Comparison of ENCODE assay signal across 23 cellular contexts in genomic region chr6:21137708-21138358, GRCh38.
DNase-seq lines count a peak whose midpoint lies in the region; ATAC-seq, FAIRE-seq and TF ChIP-seq lines count a peak whose summit lies in the region.
"Had no signal": no experiment of that assay in that cellular context is flagged by ENCODE, and none has a peak within 500 bp of the region (broad histone marks: within the 10 kb centered on the region; RNA-seq: fewer than 3 reads in every experiment).

No MANE protein-coding gene starts in this region.

- H3K36me3 ChIP-seq in HEK293 (ENCODE audit: control insufficient read depth in 2 of 2, insufficient read depth in 1 of 2, low read length in 2 of 2) = no peaks in the 10 kb centered on the region
- no peaks in the 10 kb centered on the region for H3K36me3 ChIP-seq in K562 (ENCODE audit: control insufficient read depth, insufficient read depth, low read length)
- H3K36me3 ChIP-seq in uterus = no peaks in the 10 kb centered on the region
- H3K36me3 ChIP-seq in gastroesophageal sphincter = no peaks in the 10 kb centered on the region
- H3K36me3 ChIP-seq: prostate gland, stomach had no signal

- H3K27me3 Mint-ChIP-seq in activated naive CD4-positive, alpha-beta T cell treated with anti-CD3 and anti-CD28 coated beads for 36 hours (ENCODE audit: low read depth) = no peaks in the 10 kb centered on the region
- H3K27me3 Mint-ChIP-seq: B cell; dendritic cell treated with granulocyte-macrophage colony-stimulating factor and Interleukin-4, amounts not matched to agents 40 ng/mL and 50 ng/mL, for 4 days; natural killer cell treated with Interleukin-12 subunit alpha and Interleukin-12 subunit beta and Interleukin-15 and Interleukin-18, amount 100 ng/mL, for 72 hours had no signal

- H3K27ac ChIP-seq in HEK293 (ENCODE audit: extremely low read depth, low read depth, low read length) (no peak overlapping the region), K562 (ENCODE audit: extremely low read depth, low read depth, low read length) (no peak overlapping the region), uterus (peak overlapping the region; percentile 8 to 45), gastroesophageal sphincter (no peak overlapping the region)
- H3K27ac ChIP-seq: prostate gland, stomach had no signal

- H3K9me3 Mint-ChIP-seq in activated naive CD4-positive, alpha-beta T cell treated with anti-CD3 and anti-CD28 coated beads for 36 hours = no peaks in the 10 kb centered on the region
- H3K9me3 Mint-ChIP-seq: dendritic cell treated with granulocyte-macrophage colony-stimulating factor and Interleukin-4, amounts not matched to agents 40 ng/mL and 50 ng/mL, for 4 days; natural killer cell treated with Interleukin-12 subunit alpha and Interleukin-12 subunit beta and Interleukin-15 and Interleukin-18, amount 100 ng/mL, for 72 hours had no signal

- CTCF ChIA-PET in HEK293 (lab: Yijun Ruan, JAX) (no interaction called here), K562 (lab: Yijun Ruan, JAX; ENCODE audit: low intra/inter-chr PET ratio) (no interaction called here)
- CTCF ChIA-PET in activated naive CD4-positive, alpha-beta T cell treated with anti-CD3 and anti-CD28 coated beads for 36 hours (lab: Charles Lee) = no interaction called here

- no peaks in the 10 kb centered on the region for H4K20me1 ChIP-seq in K562 (replicated peaks; ENCODE audit: control insufficient read depth, insufficient read depth, low read length)

- no peaks in the 10 kb centered on the region for H3K9me1 ChIP-seq in K562 (ENCODE audit: control insufficient read depth, insufficient read depth, low read length)

- TF ChIP-seq EP300 in K562 (IDR thresholded peaks at IDR 0.05; ENCODE audit: low read length) (no peak), gastroesophageal sphincter (IDR thresholded peaks at IDR 0.05) (no peak)

- FAIRE-seq in K562 (lab: Jason Lieb, UNC) = no peak
- FAIRE-seq: bronchial epithelial cell, GM18507 had no signal

- TF ChIP-seq POLR2A in K562 (conservative IDR thresholded peaks at IDR 0.05) (no peak), uterus (IDR thresholded peaks at IDR 0.05) (no peak), gastroesophageal sphincter (IDR thresholded peaks at IDR 0.05) (no peak)

- H3K79me2 ChIP-seq in K562 (ENCODE audit: control insufficient read depth, insufficient read depth, low read length) = no peaks in the 10 kb centered on the region

- H3K4me2 ChIP-seq in K562 (ENCODE audit: insufficient read depth, low read length) = no peak overlapping the region

- no peaks in the 10 kb centered on the region for H3K27me3 ChIP-seq in K562 (ENCODE audit: control insufficient read depth in 2 of 2, insufficient read depth in 2 of 2, low read length in 2 of 2)
- H3K27me3 ChIP-seq in uterus = no peaks in the 10 kb centered on the region
- no peaks in the 10 kb centered on the region for H3K27me3 ChIP-seq in gastroesophageal sphincter
- H3K27me3 ChIP-seq: stomach had no signal

- ATAC-seq in K562 (no peak), gastroesophageal sphincter (no peak)
- ATAC-seq: natural killer cell treated with Interleukin-12 subunit alpha and Interleukin-12 subunit beta and Interleukin-15 and Interleukin-18, amount 100 ng/mL, for 72 hours had no signal

- no peak overlapping the region for H3K4me3 Mint-ChIP-seq in activated naive CD4-positive, alpha-beta T cell treated with anti-CD3 and anti-CD28 coated beads for 36 hours
- H3K4me3 Mint-ChIP-seq: B cell; dendritic cell treated with granulocyte-macrophage colony-stimulating factor and Interleukin-4, amounts not matched to agents 40 ng/mL and 50 ng/mL, for 4 days; natural killer cell treated with Interleukin-12 subunit alpha and Interleukin-12 subunit beta and Interleukin-15 and Interleukin-18, amount 100 ng/mL, for 72 hours had no signal

- POLR2A ChIA-PET in HEK293 (lab: Yijun Ruan, JAX) = no interaction called here
- POLR2A ChIA-PET in K562 (lab: Yijun Ruan, JAX) = interaction anchor here (1.4 kb wide), 1 partner anchor 14 kb away, joined by 3 read pairs; no protein-coding TSS in a partner anchor

- TF ChIP-seq RAD21 in K562 (CRISPR knock-in tag; conservative IDR thresholded peaks at IDR 0.05 in 1 of 2, IDR thresholded peaks at IDR 0.05 in 1 of 2) = no peak

- no peak overlapping the region for H3K4me3 ChIP-seq in HEK293 (ENCODE audit: low read depth, low read length)
- H3K4me3 ChIP-seq in K562 = no peak overlapping the region
- no peak overlapping the region for H3K4me3 ChIP-seq in uterus
- no peak overlapping the region for H3K4me3 ChIP-seq in gastroesophageal sphincter
- H3K4me3 ChIP-seq: prostate gland, skin epidermis, stomach had no signal

- peaks cover 13% of the 10 kb centered on the region for H3K36me3 Mint-ChIP-seq in activated naive CD4-positive, alpha-beta T cell treated with anti-CD3 and anti-CD28 coated beads for 36 hours (ENCODE audit: low read depth)

- no peak overlapping the region for H3K27ac Mint-ChIP-seq in activated naive CD4-positive, alpha-beta T cell treated with anti-CD3 and anti-CD28 coated beads for 36 hours
- H3K27ac Mint-ChIP-seq: B cell; dendritic cell treated with granulocyte-macrophage colony-stimulating factor and Interleukin-4, amounts not matched to agents 40 ng/mL and 50 ng/mL, for 4 days; natural killer cell treated with Interleukin-12 subunit alpha and Interleukin-12 subunit beta and Interleukin-15 and Interleukin-18, amount 100 ng/mL, for 72 hours had no signal

- in situ Hi-C loops in K562 (cut with MboI) = no loop called here

- no peak for TF ChIP-seq CTCF in HEK293 (tag by site-specific recombination; IDR thresholded peaks at IDR 0.05)
- TF ChIP-seq CTCF in K562 (IDR thresholded peaks at IDR 0.05 in 2 of 3, conservative IDR thresholded peaks at IDR 0.05 in 1 of 3; ENCODE audit: insufficient read depth in 2 of 3, low read depth in 1 of 3, low read length in 3 of 3) = no peak
- no peak for TF ChIP-seq CTCF in uterus (IDR thresholded peaks at IDR 0.05)
- no peak for TF ChIP-seq CTCF in gastroesophageal sphincter (IDR thresholded peaks at IDR 0.05)

- no peaks in the 10 kb centered on the region for H3K4me1 Mint-ChIP-seq in activated naive CD4-positive, alpha-beta T cell treated with anti-CD3 and anti-CD28 coated beads for 36 hours (ENCODE audit: low read depth)

- H3K4me1 ChIP-seq in HEK293 (ENCODE audit: control insufficient read depth, insufficient read depth, low read length) (peaks cover 12% of the 10 kb centered on the region), K562 (replicated peaks in 1 of 2; ENCODE audit: control insufficient read depth in 2 of 2, insufficient read depth in 2 of 2, low read length in 2 of 2) (no peaks in the 10 kb centered on the region), uterus (peaks cover 0 to 8% of the 10 kb centered on the region in 2 donors), gastroesophageal sphincter (peaks cover 0 to 29% (median 0%) of the 10 kb centered on the region in 3 donors)
- H3K4me1 ChIP-seq: prostate gland had no signal

- DNase-seq in K562 (ENCODE audit: extremely low read depth in 1 of 4, low spot score in 3 of 4) (no peak), hepatic stellate cell (ENCODE audit: low spot score) (peak; percentile 4), uterus (no peak), NCI-H226 (no peak), SIG-M5 treated with dmso at 0.1 percent for 504 hours (lab: John Stamatoyannopoulos, UW; ENCODE audit: unreplicated experiment) (no peak)
- DNase-seq in activated naive CD4-positive, alpha-beta T cell treated with anti-CD3 and anti-CD28 coated beads for 36 hours = no peak
- DNase-seq: activated CD4-positive, alpha-beta T cell treated with anti-CD3 and anti-CD28 coated beads for 4 hours; COR-L47; NCI-H1417; NCI-H526 treated with DMSO at 0.1 percent for 48 hours; SHP77; stimulated activated CD4-positive, alpha-beta T cell treated with anti-CD3 and anti-CD28 coated beads, Interleukin-2, amount 100 ng/mL, for 48 hours; stomach; T-helper 1 cell had no signal

- intact Hi-C loops in K562 (cut with micrococcal nuclease) (no loop called here), uterus (cut with DNase I; ENCODE audit: low total_unique reads) (no loop called here)
- intact Hi-C loops in activated naive CD4-positive, alpha-beta T cell treated with anti-CD3 and anti-CD28 coated beads for 36 hours (cut with micrococcal nuclease) = no loop called here

- WGBS in K562 (ENCODE audit: insufficient coverage, low coverage, missing lambda C conversion rate) = 81% methylated on average over 2 of the region's 2 CpGs
- 57 to 77% methylated on average over 2 of the region's 2 CpGs for WGBS in gastroesophageal sphincter (ENCODE audit: low coverage in 1 of 2), 2 donors

- H3K9ac ChIP-seq in K562 (ENCODE audit: insufficient read depth in 1 of 2, low read depth in 2 of 2, low read length in 2 of 2) = no peak overlapping the region

- H3K9me3 ChIP-seq in HEK293 (ENCODE audit: control insufficient read depth, insufficient read depth, low read depth, low read length) = no peaks in the 10 kb centered on the region
- H3K9me3 ChIP-seq in K562 (replicated peaks; ENCODE audit: control insufficient read depth, insufficient read depth, low read depth, low read length) = no peaks in the 10 kb centered on the region
- H3K9me3 ChIP-seq in uterus = no peaks in the 10 kb centered on the region
- no peaks in the 10 kb centered on the region for H3K9me3 ChIP-seq in gastroesophageal sphincter
- H3K9me3 ChIP-seq: prostate gland, stomach had no signal

- no peak overlapping the region for H2AFZ ChIP-seq in K562 (ENCODE audit: low read depth, low read length)

- BruUV-seq in K562 (replicated peaks; lab: Mats Ljungman, UMichigan) = no TSS peak

TF ChIP-seq in HEK293, 187 proteins besides CTCF, POLR2A, EP300 and RAD21 (continues in another document):
- no peak for TF ChIP-seq ZNF335 (tag by site-specific recombination; conservative IDR thresholded peaks at IDR 0.05)

TF ChIP-seq in K562, 482 proteins besides CTCF, POLR2A, EP300 and RAD21 (continues in another document):
- TF ChIP-seq RCOR1 (IDR thresholded peaks at IDR 0.05; ENCODE audit: borderline replicate concordance in 1 of 2, low read depth in 2 of 2, low read length in 2 of 2) (no peak), ATF3 (IDR thresholded peaks at IDR 0.05) (no peak), ATF3 (CRISPR knock-in tag; conservative IDR thresholded peaks at IDR 0.05) (no peak)

Comparison
In these comparisons a context has a peak if more than half of its experiments do, and no peak if none do; other contexts are left out.
1. H3K27ac ChIP-seq: peak in uterus (2 of 2); none in HEK293 (single experiment), K562 (single experiment) and gastroesophageal sphincter (0 of 4).